20 cellular contexts compared by ENCODE assay signal in the genomic region with DNA sequence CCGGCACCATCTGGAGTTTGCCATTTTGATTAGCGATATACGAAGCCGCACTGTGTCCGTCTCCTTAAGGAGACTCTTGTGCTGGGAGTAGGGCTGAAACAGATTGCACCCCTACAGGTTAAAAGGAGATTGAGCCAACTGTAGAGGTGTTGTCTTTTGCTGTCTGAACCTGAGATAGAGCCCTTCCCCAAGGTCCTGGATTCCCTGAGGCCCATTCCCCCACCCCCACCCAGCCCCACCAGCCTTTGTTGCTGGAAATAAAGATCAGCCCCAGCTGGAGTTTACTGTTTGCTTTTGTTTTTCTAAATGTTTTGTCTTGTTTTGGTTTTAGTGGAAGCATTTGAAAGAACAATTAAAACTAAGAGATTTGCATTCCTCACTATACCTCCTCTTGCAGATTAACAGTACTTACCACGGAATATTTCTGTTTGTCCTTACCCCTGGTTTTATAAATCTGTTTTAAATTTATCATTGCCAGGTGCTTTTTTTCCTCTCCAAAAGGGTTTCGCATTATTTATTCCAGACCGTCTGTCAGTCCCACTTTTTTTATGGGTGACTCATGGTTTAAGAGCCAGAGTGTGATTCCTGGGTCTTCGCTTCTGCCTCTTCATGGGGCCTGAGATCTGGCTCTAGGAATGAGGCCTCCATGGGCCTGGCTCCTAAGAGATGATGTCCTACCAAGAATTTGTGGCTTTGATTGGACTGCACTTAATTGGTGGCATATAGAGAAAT.
DNase-seq lines count a peak whose midpoint lies in the region; ATAC-seq, FAIRE-seq and TF ChIP-seq lines count a peak whose summit lies in the region.
"Had no signal": no experiment of that assay in that cellular context is flagged by ENCODE, and none has a peak within 500 bp of the region (broad histone marks: within the 10 kb centered on the region; RNA-seq: fewer than 3 reads in every experiment).

No MANE protein-coding gene starts in this region.

- no peaks in the 10 kb centered on the region for H3K9me3 ChIP-seq in iPS-18c (ENCODE audit: control insufficient read depth, insufficient read depth, low read length)
- H3K9me3 ChIP-seq: breast epithelium, right lobe of liver, tibial nerve had no signal

- intact Hi-C loops in activated T-helper 2 cell treated with anti-CD3 and anti-CD28 coated beads, Interferon-gamma antibody, Interleukin-2, Interleukin-4, amounts not matched to agents 10 μg/mL and 5 μg/mL and 100 μg/mL, durations not matched to agents 14 hours and 24 hours and 36 hours (cut with micrococcal nuclease): loop anchor here (5.0 to 10.0 kb wide), 2 partner anchors 246 to 711 kb away; a partner anchor contains a TSS

- H3K36me3 Mint-ChIP-seq in activated T-helper 2 cell treated with anti-CD3 and anti-CD28 coated beads, Interferon-gamma antibody, Interleukin-2, Interleukin-4, amounts not matched to agents 10 μg/mL and 5 μg/mL and 100 μg/mL, durations not matched to agents 14 hours and 24 hours and 36 hours (ENCODE audit: low read depth): peaks cover 66% of the 10 kb centered on the region

- TF ChIP-seq CTCF in AG10803 (conservative IDR thresholded peaks at IDR 0.05; ENCODE audit: low read length): no peak

- no peak overlapping the region for H3K4me3 Mint-ChIP-seq in activated T-helper 2 cell treated with anti-CD3 and anti-CD28 coated beads, Interferon-gamma antibody, Interleukin-2, Interleukin-4, amounts not matched to agents 10 μg/mL and 5 μg/mL and 100 μg/mL, durations not matched to agents 14 hours and 24 hours and 36 hours (ENCODE audit: low read depth)

- peaks cover 35% of the 10 kb centered on the region for H3K4me1 Mint-ChIP-seq in activated T-helper 2 cell treated with anti-CD3 and anti-CD28 coated beads, Interferon-gamma antibody, Interleukin-2, Interleukin-4, amounts not matched to agents 10 μg/mL and 5 μg/mL and 100 μg/mL, durations not matched to agents 14 hours and 24 hours and 36 hours (ENCODE audit: low read depth)

- DNase-seq in AG10803 (ENCODE audit: low read depth): peak; percentile 50
- DNase-seq in HCEC 1CT: peak; percentile 35
- DNase-seq in activated T-helper 2 cell treated with anti-CD3 and anti-CD28 coated beads, Interferon-gamma antibody, Interleukin-2, Interleukin-4, amounts not matched to agents 10 μg/mL and 5 μg/mL and 100 μg/mL, durations not matched to agents 14 hours and 24 hours and 36 hours (ENCODE audit: low spot score): no peak
- no peak for DNase-seq in GM12891 (ENCODE audit: insufficient read length, low spot score)
- no peak for DNase-seq in NCI-H2227 treated with DMSO at 0.1 percent for 48 hours (lab: John Stamatoyannopoulos, UW)
- DNase-seq: activated naive CD4-positive, alpha-beta T cell; Calu3; effector CD8-positive, alpha-beta T cell; KG1; kidney glomerular epithelial cell; midbrain; NCI-H1105 treated with DMSO at 0.1 percent for 48 hours; nucleus accumbens; right lobe of liver; stimulated activated CD4-positive, alpha-beta T cell treated with anti-CD3 and anti-CD28 coated beads, Interleukin-2, amount 100 ng/mL, for 48 hours had no signal

- H3K4me3 ChIP-seq in AG10803 (ENCODE audit: low read length) (no peak overlapping the region), iPS-18c (ENCODE audit: insufficient read depth, low read depth, low read length) (peak overlapping the region; percentile 2; the same call in 1 of the 2 replicates)
- H3K4me3 ChIP-seq: breast epithelium, right lobe of liver, tibial nerve had no signal

- ATAC-seq in GM19452 (IDR thresholded peaks at IDR 0.05; ENCODE audit: unreplicated experiment) (no peak), GM21526 (IDR thresholded peaks at IDR 0.05; ENCODE audit: low FRiP score, unreplicated experiment) (no peak)
- ATAC-seq: right lobe of liver had no signal

- no peaks in the 10 kb centered on the region for H3K9me3 Mint-ChIP-seq in activated T-helper 2 cell treated with anti-CD3 and anti-CD28 coated beads, Interferon-gamma antibody, Interleukin-2, Interleukin-4, amounts not matched to agents 10 μg/mL and 5 μg/mL and 100 μg/mL, durations not matched to agents 14 hours and 24 hours and 36 hours

- no peaks in the 10 kb centered on the region for H3K27me3 Mint-ChIP-seq in activated T-helper 2 cell treated with anti-CD3 and anti-CD28 coated beads, Interferon-gamma antibody, Interleukin-2, Interleukin-4, amounts not matched to agents 10 μg/mL and 5 μg/mL and 100 μg/mL, durations not matched to agents 14 hours and 24 hours and 36 hours (ENCODE audit: low read depth)

- H3K27ac Mint-ChIP-seq in activated T-helper 2 cell treated with anti-CD3 and anti-CD28 coated beads, Interferon-gamma antibody, Interleukin-2, Interleukin-4, amounts not matched to agents 10 μg/mL and 5 μg/mL and 100 μg/mL, durations not matched to agents 14 hours and 24 hours and 36 hours: peak overlapping the region; percentile 7

- no peak for TF ChIP-seq POLR2A in GM12891 (IDR thresholded peaks at IDR 0.05; ENCODE audit: low read depth, low read length)

- no peak for FAIRE-seq in GM12891 (lab: Jason Lieb, UNC)

TF ChIP-seq in GM12891, 5 proteins besides CTCF, POLR2A, EP300 and RAD21:
- TF ChIP-seq TAF1 (IDR thresholded peaks at IDR 0.05; ENCODE audit: low read depth, low read length): no peak
- TF ChIP-seq SPI1 (IDR thresholded peaks at IDR 0.05; ENCODE audit: low read depth, low read length): no peak
- no peak for TF ChIP-seq POU2F2 (IDR thresholded peaks at IDR 0.05; ENCODE audit: low read depth, low read length)
- TF ChIP-seq POLR2AphosphoS5 (IDR thresholded peaks at IDR 0.05; ENCODE audit: low read depth, low read length): no peak
- TF ChIP-seq PAX5 (IDR thresholded peaks at IDR 0.05; ENCODE audit: insufficient read depth, low read length, severe bottlenecking): no peak

Comparison
In these comparisons a context has a peak if more than half of its experiments do, and no peak if none do; other contexts are left out.
1. DNase-seq: peak in AG10803 (single experiment) and HCEC 1CT (single experiment); none in activated T-helper 2 cell treated with anti-CD3 and anti-CD28 coated beads, Interferon-gamma antibody, Interleukin-2, Interleukin-4, amounts not matched to agents 10 μg/mL and 5 μg/mL and 100 μg/mL, durations not matched to agents 14 hours and 24 hours and 36 hours (single experiment), GM12891 (single experiment) and NCI-H2227 treated with DMSO at 0.1 percent for 48 hours (single experiment).